ENCODE assay signal across 10 cellular contexts in genomic region chr9:105065119-105066088, GRCh38.
A peak's percentile ranks its signal among the peaks of the same experiment; 100 is the strongest.
DNase-seq lines count a peak whose midpoint lies in the region; ATAC-seq and TF ChIP-seq lines count a peak whose summit lies in the region.
"Had no signal": no experiment of that assay in that cellular context is flagged by ENCODE, and none has a peak within 500 bp of the region (broad histone marks: within the 10 kb centered on the region; RNA-seq: fewer than 3 reads in every experiment).

No MANE protein-coding gene starts in this region.

- H3K4me3 ChIP-seq in LNCaP clone FGC (ENCODE audit: low read depth, low read length) (no peak overlapping the region), SJSA1 (no peak overlapping the region), stomach smooth muscle (ENCODE audit: low read length in 2 of 2) (peak overlapping the region; percentile 30 to 42), SJCRH30 (no peak overlapping the region)

- peak; percentile 80 for DNase-seq in LNCaP clone FGC (ENCODE audit: low read depth)
- DNase-seq in SJSA1 (ENCODE audit: low read depth in 1 of 2, low spot score in 2 of 2): no peak
- DNase-seq in left colon: peak in 1 of 2 donors; percentile 34
- no peak for DNase-seq in SJCRH30
- DNase-seq in SIG-M5 (lab: John Stamatoyannopoulos, UW): no peak
- no peak for DNase-seq in dermis blood vessel endothelial cell
- DNase-seq: activated T-cell treated with anti-CD3 and anti-CD28 coated beads, Interleukin-2, amount 50 U/mL, for 24 hours; NCI-H1048 had no signal

- ATAC-seq in left colon (peak; percentile 82), HG02981 (IDR thresholded peaks at IDR 0.05; ENCODE audit: unreplicated experiment) (no peak)

- H3K4me1 ChIP-seq in SJSA1 (replicated peaks): peaks cover 29% of the 10 kb centered on the region
- peaks cover 14% of the 10 kb centered on the region for H3K4me1 ChIP-seq in stomach smooth muscle (ENCODE audit: control insufficient read depth, insufficient read depth, low read length)
- peaks cover 12% of the 10 kb centered on the region for H3K4me1 ChIP-seq in SJCRH30

- TF ChIP-seq CTCF in LNCaP clone FGC (IDR thresholded peaks at IDR 0.05; ENCODE audit: control insufficient read depth, extremely low read depth, insufficient read depth): no peak

- intact Hi-C loops in left colon (cut with DNase I, micrococcal nuclease): loop anchor here in 1 of 2 donors (5.0 kb wide), 1 partner anchor 87 kb away; no protein-coding TSS in a partner anchor

- H3K9ac ChIP-seq in stomach smooth muscle (ENCODE audit: low read length in 2 of 2): peak overlapping the region in 1 of 2 donors; percentile 12

- H3K27me3 ChIP-seq in SJSA1 (replicated peaks) (no peaks in the 10 kb centered on the region), stomach smooth muscle (ENCODE audit: control insufficient read depth in 1 of 2, insufficient read depth in 2 of 2, low read length in 2 of 2) (no peaks in the 10 kb centered on the region), SJCRH30 (no peaks in the 10 kb centered on the region)

- H3K27ac ChIP-seq in SJSA1 (peak overlapping the region; percentile 77; the same call in 1 of the 2 replicates), stomach smooth muscle (ENCODE audit: low read length) (no peak overlapping the region), SJCRH30 (no peak overlapping the region)

- H3K9me3 ChIP-seq in SJSA1 (replicated peaks): peaks cover 4% of the 10 kb centered on the region; the same call in 1 of the 2 replicates
- no peaks in the 10 kb centered on the region for H3K9me3 ChIP-seq in stomach smooth muscle (ENCODE audit: control insufficient read depth in 2 of 2, low read length in 2 of 2)
- no peaks in the 10 kb centered on the region for H3K9me3 ChIP-seq in SJCRH30 (replicated peaks)

- H3K36me3 ChIP-seq in SJSA1 (no peaks in the 10 kb centered on the region), stomach smooth muscle (ENCODE audit: control insufficient read depth in 2 of 2, insufficient read depth in 2 of 2, low read length in 2 of 2) (no peaks in the 10 kb centered on the region), SJCRH30 (no peaks in the 10 kb centered on the region)

Comparison
In these comparisons a context has a peak if more than half of its experiments do, and no peak if none do; other contexts are left out.
1. H3K4me3 ChIP-seq: peak in stomach smooth muscle (2 of 2); none in LNCaP clone FGC (single experiment), SJSA1 (single experiment) and SJCRH30 (single experiment).